Comparison of ENCODE assay signal across 1 cellular context in genomic region chr12:122062832-122063690, GRCh38.
TF ChIP-seq lines count a peak whose summit lies in the region.

No MANE protein-coding gene starts in this region.

TF ChIP-seq in HepG2, 621 proteins besides CTCF, POLR2A, EP300 and RAD21 (continued from another document):
- TF ChIP-seq ARID4A (CRISPR knock-in tag; IDR thresholded peaks at IDR 0.05; ENCODE audit: borderline replicate concordance): no peak
- no peak for TF ChIP-seq ZNF121 (CRISPR knock-in tag; IDR thresholded peaks at IDR 0.05)
- TF ChIP-seq SRSF9 (IDR thresholded peaks at IDR 0.05; ENCODE audit: borderline replicate concordance, insufficient read depth, low read depth, low read length, poor library complexity, severe bottlenecking): no peak
- peak; percentile 56 for TF ChIP-seq SALL1 (CRISPR knock-in tag; IDR thresholded peaks at IDR 0.05)
- TF ChIP-seq THAP8 (CRISPR knock-in tag; IDR thresholded peaks at IDR 0.05; ENCODE audit: borderline replicate concordance): no peak
- TF ChIP-seq ZNF101 (CRISPR knock-in tag; IDR thresholded peaks at IDR 0.05; ENCODE audit: borderline replicate concordance, low read depth): no peak
- TF ChIP-seq ZNF337 (CRISPR knock-in tag; IDR thresholded peaks at IDR 0.05; ENCODE audit: borderline replicate concordance, low read depth): no peak
- no peak for TF ChIP-seq ZUFSP (CRISPR knock-in tag; IDR thresholded peaks at IDR 0.05; ENCODE audit: borderline replicate concordance)
- TF ChIP-seq ZNF34 (CRISPR knock-in tag; IDR thresholded peaks at IDR 0.05; ENCODE audit: borderline replicate concordance): no peak
- TF ChIP-seq GPN1 (CRISPR knock-in tag; IDR thresholded peaks at IDR 0.05; ENCODE audit: borderline replicate concordance): no peak
- TF ChIP-seq CREB3 (CRISPR knock-in tag; IDR thresholded peaks at IDR 0.05): no peak
- TF ChIP-seq ZNF788 (CRISPR knock-in tag; IDR thresholded peaks at IDR 0.05; ENCODE audit: borderline replicate concordance): no peak
- no peak for TF ChIP-seq BCL3 (CRISPR knock-in tag; IDR thresholded peaks at IDR 0.05)
- no peak for TF ChIP-seq ZNF460 (CRISPR knock-in tag; IDR thresholded peaks at IDR 0.05; ENCODE audit: borderline replicate concordance)
- 0 out of 2 replicates have a peak, but pooled peaks have one; percentile 9 for TF ChIP-seq RXRB (CRISPR knock-in tag; IDR thresholded peaks at IDR 0.05; ENCODE audit: borderline replicate concordance)
- TF ChIP-seq RBM22 (optimal IDR thresholded peaks at IDR 0.05; ENCODE audit: low read length): no peak
- no peak for TF ChIP-seq KAT2B (IDR thresholded peaks at IDR 0.05; ENCODE audit: borderline replicate concordance, low read depth, low read length)
- 0 out of 2 replicates have a peak, but pooled peaks have one; percentile 28 for TF ChIP-seq SIX1 (CRISPR knock-in tag; IDR thresholded peaks at IDR 0.05; ENCODE audit: borderline replicate concordance)
- TF ChIP-seq ZNF644 (CRISPR knock-in tag; IDR thresholded peaks at IDR 0.05; ENCODE audit: low read depth): no peak
- TF ChIP-seq ZNF570 (CRISPR knock-in tag; IDR thresholded peaks at IDR 0.05; ENCODE audit: borderline replicate concordance): no peak
- no peak for TF ChIP-seq RFX3 (CRISPR knock-in tag; IDR thresholded peaks at IDR 0.05)
- no peak for TF ChIP-seq NCOA2 (CRISPR knock-in tag; IDR thresholded peaks at IDR 0.05)
- TF ChIP-seq ZNF558 (CRISPR knock-in tag; IDR thresholded peaks at IDR 0.05; ENCODE audit: borderline replicate concordance): no peak
- TF ChIP-seq HNRNPH1 (optimal IDR thresholded peaks at IDR 0.05; ENCODE audit: low read depth, low read length): no peak
- no peak for TF ChIP-seq ZNF784 (CRISPR knock-in tag; IDR thresholded peaks at IDR 0.05; ENCODE audit: borderline replicate concordance)
- TF ChIP-seq PRDM10 (CRISPR knock-in tag; IDR thresholded peaks at IDR 0.05; ENCODE audit: low read depth): no peak; the same call in 1 of the 2 replicates
- no peak for TF ChIP-seq MXD1 (CRISPR knock-in tag; IDR thresholded peaks at IDR 0.05)
- TF ChIP-seq SMC3 (IDR thresholded peaks at IDR 0.05; ENCODE audit: low read length): no peak
- no peak for TF ChIP-seq ESRRA (CRISPR knock-in tag; IDR thresholded peaks at IDR 0.05; ENCODE audit: low read depth)
- peak; percentile 63 for TF ChIP-seq CSRNP1 (CRISPR knock-in tag; IDR thresholded peaks at IDR 0.05)
- TF ChIP-seq FOXP4 (CRISPR knock-in tag; IDR thresholded peaks at IDR 0.05): no peak; the same call in 1 of the 2 replicates
- no peak for TF ChIP-seq ZNF724P (CRISPR knock-in tag; IDR thresholded peaks at IDR 0.05; ENCODE audit: borderline replicate concordance)
- TF ChIP-seq ZNF672 (CRISPR knock-in tag; IDR thresholded peaks at IDR 0.05): no peak
- no peak for TF ChIP-seq ZNF652 (CRISPR knock-in tag; IDR thresholded peaks at IDR 0.05; ENCODE audit: borderline replicate concordance, low read depth)
- no peak for TF ChIP-seq POLR2AphosphoS2 (IDR thresholded peaks at IDR 0.05; ENCODE audit: low read depth, low read length)
- TF ChIP-seq ZNF720 (CRISPR knock-in tag; IDR thresholded peaks at IDR 0.05): no peak
